In the genomic region with DNA sequence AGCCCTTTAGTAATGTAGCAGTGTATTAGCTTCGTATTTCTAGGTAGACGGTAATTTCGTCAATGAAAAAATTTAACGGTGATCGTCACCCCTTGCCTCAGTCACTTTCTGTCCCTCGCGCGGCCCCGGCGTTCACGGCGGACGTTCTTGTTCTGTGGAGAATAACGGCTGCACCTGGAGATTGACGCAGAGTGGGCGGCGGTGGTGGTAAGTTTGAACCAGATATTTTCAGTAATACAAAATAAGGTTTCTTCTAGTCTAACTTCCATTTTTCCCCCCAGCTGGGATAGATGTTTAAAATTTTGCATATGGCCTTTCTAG, we compare ENCODE assay signal across 1 cellular context.
TF ChIP-seq lines count a peak whose summit lies in the region.

No MANE protein-coding gene starts in this region.

TF ChIP-seq in H1, 55 proteins besides CTCF, POLR2A, EP300 and RAD21:
- TF ChIP-seq NRF1 (IDR thresholded peaks at IDR 0.05; ENCODE audit: low read depth, low read length) = no peak
- TF ChIP-seq ASH2L (IDR thresholded peaks at IDR 0.05; ENCODE audit: low read length) = peak; percentile 4
- TF ChIP-seq KDM4A (IDR thresholded peaks at IDR 0.05; ENCODE audit: low read depth, low read length, severe bottlenecking) = no peak
- TF ChIP-seq CBX5 (IDR thresholded peaks at IDR 0.05; ENCODE audit: low read depth, low read length) = no peak
- TF ChIP-seq SIN3A (conservative IDR thresholded peaks at IDR 0.05 in 1 of 2, IDR thresholded peaks at IDR 0.05 in 1 of 2; ENCODE audit: low read depth in 1 of 2, low read length in 2 of 2) = no peak
